In the genomic region with DNA sequence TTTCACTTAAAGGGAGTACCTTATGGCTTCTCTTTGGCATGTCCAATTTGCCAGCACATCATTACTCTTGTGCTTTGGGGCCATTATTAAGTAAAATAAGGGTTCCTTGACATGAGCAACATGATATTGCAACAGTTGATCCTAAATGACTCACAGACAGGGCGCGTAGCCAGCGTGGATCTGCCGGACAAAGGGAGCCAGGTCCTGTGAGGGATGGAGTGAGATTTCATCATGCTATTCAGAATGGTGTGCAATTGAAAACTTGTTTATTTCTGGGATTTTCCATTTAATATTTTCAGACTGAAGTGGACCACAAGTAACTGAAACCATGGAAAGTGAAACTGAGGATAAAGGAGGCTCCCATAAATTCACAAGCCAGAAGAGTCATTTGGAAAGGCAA, we compare ENCODE assay signal across 9 cellular contexts. TPM values are rescaled to one million over a fixed set of nuclear protein-coding genes. Genes with fewer than 3 reads are reported as not detected.
DNase-seq lines count a peak whose midpoint lies in the region; ATAC-seq and TF ChIP-seq lines count a peak whose summit lies in the region.
"Had no signal": no experiment of that assay in that cellular context is flagged by ENCODE, and none has a peak within 500 bp of the region (broad histone marks: within the 10 kb centered on the region; RNA-seq: fewer than 3 reads in every experiment).

No MANE protein-coding gene starts in this region.

- H3K27ac ChIP-seq in heart left ventricle, result peak overlapping the region in 2 of 12 donors; percentile 8 to 47

- H3K27me3 ChIP-seq in heart left ventricle (no peaks in the 10 kb centered on the region), skeletal muscle satellite cell (ENCODE audit: control insufficient read depth, insufficient read depth, low read length) (no peaks in the 10 kb centered on the region)

- no peak for TF ChIP-seq POLR2A in heart left ventricle (IDR thresholded peaks at IDR 0.05)

- 80 to 86% (median 81%) methylated on average over 4 of the region's 4 CpGs for WGBS in heart left ventricle, 4 donors

- TF ChIP-seq CTCF in heart left ventricle (IDR thresholded peaks at IDR 0.05), result no peak

- H3K4me1 ChIP-seq in heart left ventricle (no peaks in the 10 kb centered on the region), skeletal muscle satellite cell (ENCODE audit: control insufficient read depth, insufficient read depth, low read length) (peaks cover 8% of the 10 kb centered on the region)

- H3K4me2 ChIP-seq in skeletal muscle satellite cell (ENCODE audit: low read length), result peak overlapping the region; percentile 52

- H3K27me3 Mint-ChIP-seq in stimulated activated naive CD8-positive, alpha-beta T cell treated with anti-CD3 and anti-CD28 coated beads, Interleukin-15, amount 100 ng/mL, for 72 hours, result peaks cover 11% of the 10 kb centered on the region

- peak; percentile 52 for DNase-seq in GOT3 (lab: John Stamatoyannopoulos, UW)
- peak; percentile 6 for DNase-seq in T1000 (lab: John Stamatoyannopoulos, UW)
- DNase-seq in heart left ventricle, result peak; percentile 25 to 83 (median 75)
- DNase-seq in stimulated activated naive CD8-positive, alpha-beta T cell treated with anti-CD3 and anti-CD28 coated beads, Interleukin-15, amount 100 ng/mL, for 72 hours, result no peak
- DNase-seq in NCI-H2171 treated with DMSO at 0.1 percent for 48 hours (lab: John Stamatoyannopoulos, UW), result no peak
- DNase-seq in stimulated activated naive CD4-positive, alpha-beta T cell treated with Interleukin-2 at 50 U/mL for 16 hours (lab: John Stamatoyannopoulos, UW), result no peak
- DNase-seq: activated T-cell treated with anti-CD3 and anti-CD28 coated beads, Interleukin-2, amount 50 U/mL, for 1 hour had no signal

- H3K36me3 ChIP-seq in heart left ventricle, result no peaks in the 10 kb centered on the region
- no peaks in the 10 kb centered on the region for H3K36me3 ChIP-seq in skeletal muscle satellite cell (ENCODE audit: insufficient read depth, low read length)

- no peak overlapping the region for H3K27ac Mint-ChIP-seq in stimulated activated naive CD8-positive, alpha-beta T cell treated with anti-CD3 and anti-CD28 coated beads, Interleukin-15, amount 100 ng/mL, for 72 hours

- H3K9me3 Mint-ChIP-seq in stimulated activated naive CD8-positive, alpha-beta T cell treated with anti-CD3 and anti-CD28 coated beads, Interleukin-15, amount 100 ng/mL, for 72 hours, result peaks cover 0 to 14% of the 10 kb centered on the region in 2 donors

- H3K4me3 ChIP-seq in heart left ventricle, result no peak overlapping the region
- H3K4me3 ChIP-seq in skeletal muscle satellite cell (ENCODE audit: low read length), result peak overlapping the region; percentile 10

- H3K9me3 ChIP-seq in heart left ventricle, result peaks cover 0 to 11% (median 2%) of the 10 kb centered on the region in 12 donors
- peaks cover 8% of the 10 kb centered on the region for H3K9me3 ChIP-seq in skeletal muscle satellite cell (replicated peaks; ENCODE audit: low read length)

- intact Hi-C loops in heart left ventricle (cut with DNase I), result no loop called here

- no peaks in the 10 kb centered on the region for H3K4me1 Mint-ChIP-seq in stimulated activated naive CD8-positive, alpha-beta T cell treated with anti-CD3 and anti-CD28 coated beads, Interleukin-15, amount 100 ng/mL, for 72 hours

- ATAC-seq in heart left ventricle (peak in 2 of 4 donors; percentile 81 to 89), GM21786 (IDR thresholded peaks at IDR 0.05; ENCODE audit: unreplicated experiment) (no peak)
- ATAC-seq in stimulated activated naive CD8-positive, alpha-beta T cell treated with anti-CD3 and anti-CD28 coated beads, Interleukin-15, amount 100 ng/mL, for 72 hours, result no peak

- no peak overlapping the region for H3K4me3 Mint-ChIP-seq in stimulated activated naive CD8-positive, alpha-beta T cell treated with anti-CD3 and anti-CD28 coated beads, Interleukin-15, amount 100 ng/mL, for 72 hours

- H3K9ac ChIP-seq in skeletal muscle satellite cell (ENCODE audit: low read depth, low read length), result no peak overlapping the region

RNA-seq across cellular contexts. Expression of a gene that starts 48.6 kb away (rescaled TPM):
- total RNA-seq in heart left ventricle, result 10 to 100 TPM in 5 of 9 donors, 1 to 10 TPM in 4; 7.0 to 14.9 (median 10.5) TPM
- 1 to 10 TPM; 3.4 to 3.5 TPM for polyA plus RNA-seq in heart left ventricle
- 12.2 and 14.0 TPM in 2 replicates for total RNA-seq in skeletal muscle satellite cell (2012; rRNA removed)

Comparison
In these comparisons a context has a peak if more than half of its experiments do, and no peak if none do; other contexts are left out.
1. DNase-seq: peak in GOT3 (single experiment), T1000 (single experiment) and heart left ventricle (5 of 5); none in stimulated activated naive CD8-positive, alpha-beta T cell treated with anti-CD3 and anti-CD28 coated beads, Interleukin-15, amount 100 ng/mL, for 72 hours (0 of 2), NCI-H2171 treated with DMSO at 0.1 percent for 48 hours (single experiment) and stimulated activated naive CD4-positive, alpha-beta T cell treated with Interleukin-2 at 50 U/mL for 16 hours (single experiment).